Comparison of ENCODE assay signal across 19 cellular contexts in genomic region chr2:150063950-150064549, GRCh38.
DNase-seq lines count a peak whose midpoint lies in the region; ATAC-seq and TF ChIP-seq lines count a peak whose summit lies in the region.
"Had no signal": no experiment of that assay in that cellular context is flagged by ENCODE, and none has a peak within 500 bp of the region (broad histone marks: within the 10 kb centered on the region; RNA-seq: fewer than 3 reads in every experiment).

No MANE protein-coding gene starts in this region.

- peak overlapping the region; percentile 61 for H2AFZ ChIP-seq in smooth muscle cell (ENCODE audit: low read depth)

- peaks cover 20% of the 10 kb centered on the region for H3K4me1 ChIP-seq in smooth muscle cell (ENCODE audit: low read depth)
- H3K4me1 ChIP-seq: BE2C, left lung had no signal

- no peaks in the 10 kb centered on the region for H3K27me3 ChIP-seq in smooth muscle cell (ENCODE audit: low read depth)
- H3K27me3 ChIP-seq: BE2C, left lung had no signal

- 80% methylated on average over 6 of the region's 6 CpGs for WGBS in smooth muscle cell (ENCODE audit: low lambda C conversion rate)

- peak overlapping the region; percentile 50 for H3K27ac ChIP-seq in smooth muscle cell (ENCODE audit: low read depth)
- H3K27ac ChIP-seq: 22Rv1, left lung had no signal

- H3K4me3 ChIP-seq in smooth muscle cell, result no peak overlapping the region
- H3K4me3 ChIP-seq: left lung had no signal

- H3K79me2 ChIP-seq in smooth muscle cell (ENCODE audit: low read depth), result no peaks in the 10 kb centered on the region

- ATAC-seq in SK-N-SH treated with all-trans-retinoic acid at 6 μM for 48 hours (peak; percentile 46; the same call in 1 of the 3 replicates), GM18505 (IDR thresholded peaks at IDR 0.05; ENCODE audit: unreplicated experiment) (no peak), GM21529 (IDR thresholded peaks at IDR 0.05; ENCODE audit: unreplicated experiment) (no peak)
- ATAC-seq: left lung had no signal

- TF ChIP-seq CTCF in smooth muscle cell (IDR thresholded peaks at IDR 0.05; ENCODE audit: borderline replicate concordance, insufficient read depth, poor library complexity, severe bottlenecking), result no peak

- no peaks in the 10 kb centered on the region for H4K20me1 ChIP-seq in smooth muscle cell (ENCODE audit: low read depth)

- no peaks in the 10 kb centered on the region for H3F3A ChIP-seq in smooth muscle cell (ENCODE audit: low read depth)

- DNase-seq in NCI-H1694 treated with DMSO at 0.1 percent for 48 hours (lab: John Stamatoyannopoulos, UW) (peak; percentile 12), NCI-H1694 (lab: John Stamatoyannopoulos, UW) (no peak), iPS DF 19.7 (ENCODE audit: low read depth, low spot score) (peak; percentile 48), smooth muscle cell (lab: John Stamatoyannopoulos, UW; ENCODE audit: unreplicated experiment) (no peak), NCI-H187 (lab: John Stamatoyannopoulos, UW) (no peak)
- DNase-seq: activated CD4-positive, alpha-beta T cell treated with anti-CD3 and anti-CD28 coated beads, Interleukin-2, amount 50 U/mL, for 48 hours; amniotic stem cell; BE2C; COR-L47; left lung; NCI-H2171; NCI-H69; nucleus accumbens; SHP77 treated with DMSO at 0.1 percent for 48 hours; T-helper 2 cell had no signal

- no peaks in the 10 kb centered on the region for H3K9me3 ChIP-seq in smooth muscle cell (replicated peaks; ENCODE audit: low read depth)
- H3K9me3 ChIP-seq: BE2C, left lung had no signal

- no peaks in the 10 kb centered on the region for H3K36me3 ChIP-seq in smooth muscle cell (ENCODE audit: low read depth)
- H3K36me3 ChIP-seq: BE2C, left lung had no signal

- H3K4me2 ChIP-seq in smooth muscle cell, result peak overlapping the region; percentile 21

- H3K9ac ChIP-seq in smooth muscle cell (ENCODE audit: low read depth), result peak overlapping the region; percentile 14

- TF ChIP-seq POLR2A in GM18505 (IDR thresholded peaks at IDR 0.05; ENCODE audit: borderline replicate concordance, extremely low read depth, insufficient read depth, insufficient read length), result no peak

TF ChIP-seq in SK-N-SH treated with all-trans-retinoic acid at 6 μM for 48 hours, 23 proteins besides CTCF, POLR2A, EP300 and RAD21:
- TF ChIP-seq BACH2 (CRISPR knock-in tag; IDR thresholded peaks at IDR 0.05; ENCODE audit: borderline replicate concordance) (no peak), ISL1 (CRISPR knock-in tag; IDR thresholded peaks at IDR 0.05) (no peak), OSR1 (CRISPR knock-in tag; IDR thresholded peaks at IDR 0.05) (no peak), TOX (CRISPR knock-in tag; IDR thresholded peaks at IDR 0.05; ENCODE audit: borderline replicate concordance) (no peak), CSRNP3 (CRISPR knock-in tag; IDR thresholded peaks at IDR 0.05) (no peak), CREB5 (CRISPR knock-in tag; IDR thresholded peaks at IDR 0.05; ENCODE audit: low read depth) (no peak), SNAI2 (CRISPR knock-in tag; IDR thresholded peaks at IDR 0.05) (no peak), TSHZ2 (CRISPR knock-in tag; IDR thresholded peaks at IDR 0.05) (no peak), ZNF8 (CRISPR knock-in tag; IDR thresholded peaks at IDR 0.05) (no peak), ZNF565 (CRISPR knock-in tag; conservative IDR thresholded peaks at IDR 0.05; ENCODE audit: low read depth) (no peak)

Comparison
In these comparisons a context has a peak if more than half of its experiments do, and no peak if none do; other contexts are left out.
1. DNase-seq: peak in NCI-H1694 treated with DMSO at 0.1 percent for 48 hours (single experiment) and iPS DF 19.7 (single experiment); none in NCI-H1694 (single experiment), smooth muscle cell (single experiment) and NCI-H187 (0 of 2).